Comparison of ENCODE assay signal across 11 cellular contexts in the genomic region with DNA sequence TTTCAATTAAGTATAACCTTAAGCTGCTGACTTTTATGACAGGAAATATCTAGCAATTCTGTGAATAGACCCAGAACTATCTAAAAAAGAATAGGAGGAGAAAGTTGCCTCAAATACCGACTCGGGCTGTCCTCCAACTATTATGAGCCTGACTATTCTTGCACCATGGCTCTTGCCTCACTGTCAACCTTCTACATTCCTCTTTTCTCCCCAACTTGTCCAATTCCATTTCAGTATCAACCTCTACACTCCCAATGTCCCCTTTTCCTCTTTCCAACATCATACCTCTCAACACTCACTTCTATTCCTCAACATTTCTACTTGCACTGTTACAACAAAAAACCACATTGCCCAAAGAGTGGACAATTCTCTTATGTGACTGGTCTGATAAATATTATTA. TPM values are rescaled to one million over a fixed set of nuclear protein-coding genes. Genes with fewer than 3 reads are reported as not detected.
DNase-seq lines count a peak whose midpoint lies in the region; ATAC-seq, FAIRE-seq and TF ChIP-seq lines count a peak whose summit lies in the region.
"Had no signal": no experiment of that assay in that cellular context is flagged by ENCODE, and none has a peak within 500 bp of the region (broad histone marks: within the 10 kb centered on the region; RNA-seq: fewer than 3 reads in every experiment).

No MANE protein-coding gene starts in this region.

- H3K27ac ChIP-seq in OCI-LY7 (ENCODE audit: low read depth, low read length, poor library complexity, severe bottlenecking) (no peak overlapping the region), fibroblast of lung (ENCODE audit: insufficient read depth, low read length) (no peak overlapping the region), kidney (ENCODE audit: low read depth in 2 of 2, low read length in 2 of 2) (no peak overlapping the region), substantia nigra (ENCODE audit: low read depth, low read length, poor library complexity, severe bottlenecking) (no peak overlapping the region)
- H3K27ac ChIP-seq: tibial nerve had no signal

- H3K9me2 ChIP-seq in OCI-LY7 (ENCODE audit: insufficient read depth, low read length), result no peaks in the 10 kb centered on the region

- H3K9me3 Mint-ChIP-seq in stimulated activated naive CD8-positive, alpha-beta T cell treated with anti-CD3 and anti-CD28 coated beads, Interleukin-15, Interleukin-2, amounts not matched to agents 100 ng/mL and 50 ng/mL, for 24 hours, result no peaks in the 10 kb centered on the region

- H3K4me1 Mint-ChIP-seq in stimulated activated naive CD8-positive, alpha-beta T cell treated with anti-CD3 and anti-CD28 coated beads, Interleukin-15, Interleukin-2, amounts not matched to agents 100 ng/mL and 50 ng/mL, for 24 hours (ENCODE audit: low read depth), result peaks cover 67% of the 10 kb centered on the region

- H3K4me2 ChIP-seq in OCI-LY7 (ENCODE audit: low read length), result peak overlapping the region; percentile 79
- H3K4me2 ChIP-seq in fibroblast of lung (ENCODE audit: extremely low read depth, insufficient read depth, low read length), result peak overlapping the region; percentile 16

- H3K4me3 Mint-ChIP-seq in stimulated activated naive CD8-positive, alpha-beta T cell treated with anti-CD3 and anti-CD28 coated beads, Interleukin-15, Interleukin-2, amounts not matched to agents 100 ng/mL and 50 ng/mL, for 24 hours, result peak overlapping the region; percentile 43

- H4K20me1 ChIP-seq in OCI-LY7 (ENCODE audit: insufficient read depth, low read length), result peaks cover 15% of the 10 kb centered on the region; the same call in 1 of the 2 replicates
- H4K20me1 ChIP-seq in fibroblast of lung (ENCODE audit: control insufficient read depth, extremely low read depth, insufficient read depth, low read length), result no peaks in the 10 kb centered on the region

- H3K9ac ChIP-seq in fibroblast of lung (ENCODE audit: insufficient read depth, low read length) (no peak overlapping the region), kidney (ENCODE audit: low read length in 2 of 2) (no peak overlapping the region)

- FAIRE-seq in kidney (lab: Jason Lieb, UNC), result no peak

- peaks cover 41% of the 10 kb centered on the region; the same call in 1 of the 2 replicates for H3K36me3 ChIP-seq in OCI-LY7 (ENCODE audit: insufficient read depth, low read length)
- no peaks in the 10 kb centered on the region for H3K36me3 ChIP-seq in fibroblast of lung (ENCODE audit: control insufficient read depth, insufficient read depth, low read length)
- H3K36me3 ChIP-seq in kidney (ENCODE audit: control insufficient read depth in 1 of 2, insufficient read depth in 2 of 2, low read length in 2 of 2), result peaks cover 0 to 5% of the 10 kb centered on the region in 2 donors
- H3K36me3 ChIP-seq: tibial nerve had no signal

- no peak for DNase-seq in stimulated activated naive CD8-positive, alpha-beta T cell treated with anti-CD3 and anti-CD28 coated beads, Interleukin-15, Interleukin-2, amounts not matched to agents 100 U/mL and 50 U/mL, for 24 hours
- DNase-seq in OCI-LY7 (ENCODE audit: low spot score) (no peak), fibroblast of lung (ENCODE audit: low read depth in 2 of 2) (no peak), HCEC 1CT (no peak), kidney (no peak), substantia nigra (lab: John Stamatoyannopoulos, UW) (no peak)
- DNase-seq: NCI-H1092 treated with DMSO at 0.1 percent for 48 hours, NCI-H524 had no signal

- no peak for TF ChIP-seq CTCF in OCI-LY7 (conservative IDR thresholded peaks at IDR 0.05; ENCODE audit: low read length)
- TF ChIP-seq CTCF in fibroblast of lung (conservative IDR thresholded peaks at IDR 0.05 in 1 of 2, IDR thresholded peaks at IDR 0.05 in 1 of 2; ENCODE audit: low read depth in 1 of 2, low read length in 2 of 2), result no peak
- TF ChIP-seq CTCF in kidney (IDR thresholded peaks at IDR 0.05; ENCODE audit: borderline replicate concordance, extremely low read depth, insufficient read depth), result no peak

- H3K36me3 Mint-ChIP-seq in stimulated activated naive CD8-positive, alpha-beta T cell treated with anti-CD3 and anti-CD28 coated beads, Interleukin-15, Interleukin-2, amounts not matched to agents 100 ng/mL and 50 ng/mL, for 24 hours (ENCODE audit: low read depth), result peaks cover 14% of the 10 kb centered on the region

- H3K27me3 Mint-ChIP-seq in stimulated activated naive CD8-positive, alpha-beta T cell treated with anti-CD3 and anti-CD28 coated beads, Interleukin-15, Interleukin-2, amounts not matched to agents 100 ng/mL and 50 ng/mL, for 24 hours, result no peaks in the 10 kb centered on the region

- no peaks in the 10 kb centered on the region for H3K9me3 ChIP-seq in OCI-LY7 (ENCODE audit: low read length)
- no peaks in the 10 kb centered on the region for H3K9me3 ChIP-seq in fibroblast of lung (ENCODE audit: control insufficient read depth, insufficient read depth, low read depth, low read length)
- H3K9me3 ChIP-seq in kidney (ENCODE audit: control insufficient read depth in 1 of 2, low read length in 2 of 2), result no peaks in the 10 kb centered on the region
- H3K9me3 ChIP-seq: tibial nerve had no signal

- H3K79me2 ChIP-seq in OCI-LY7 (ENCODE audit: insufficient read depth, low read depth, low read length) (peaks cover 81% of the 10 kb centered on the region), fibroblast of lung (ENCODE audit: control insufficient read depth, insufficient read depth, low read length) (peaks cover 71% of the 10 kb centered on the region)

- intact Hi-C loops in OCI-LY7 (cut with micrococcal nuclease; ENCODE audit: unreplicated experiment) (loop anchor here (5.0 kb wide), 3 partner anchors 167 to 463 kb away; partner anchors contain the start of gene PIGK), kidney (cut with DNase I) (no loop called here)

- H3K27ac Mint-ChIP-seq in stimulated activated naive CD8-positive, alpha-beta T cell treated with anti-CD3 and anti-CD28 coated beads, Interleukin-15, Interleukin-2, amounts not matched to agents 100 ng/mL and 50 ng/mL, for 24 hours, result peak overlapping the region; percentile 1

- H3K4me1 ChIP-seq in OCI-LY7 (ENCODE audit: insufficient read depth, low read length, poor library complexity, severe bottlenecking) (peaks cover 60% of the 10 kb centered on the region), fibroblast of lung (ENCODE audit: control insufficient read depth, extremely low read depth, insufficient read depth, low read length) (peaks cover 5% of the 10 kb centered on the region), kidney (ENCODE audit: control insufficient read depth in 1 of 2, insufficient read depth in 1 of 2, low read depth in 1 of 2, low read length in 2 of 2) (peaks cover 9 to 12% of the 10 kb centered on the region in 2 donors)

- BruUV-seq in OCI-LY7 (replicated peaks; lab: Mats Ljungman, UMichigan), result no TSS peak

- no peak for ATAC-seq in stimulated activated naive CD8-positive, alpha-beta T cell treated with anti-CD3 and anti-CD28 coated beads, Interleukin-15, Interleukin-2, amounts not matched to agents 100 U/mL and 50 U/mL, for 24 hours
- no peak for ATAC-seq in HG02763 (IDR thresholded peaks at IDR 0.05; ENCODE audit: unreplicated experiment)

- H2AFZ ChIP-seq in OCI-LY7 (ENCODE audit: low read length), result no peak overlapping the region
- H2AFZ ChIP-seq in fibroblast of lung (ENCODE audit: low read length), result no peak overlapping the region

- POLR2A ChIA-PET in OCI-LY7 (lab: Charles Lee), result interaction anchor here (0.8 to 1.7 kb wide), 5 partner anchors 8 to 102 kb away, joined by 3 to 6 read pairs (median 4); no protein-coding TSS in a partner anchor

- CTCF ChIA-PET in OCI-LY7 (lab: Charles Lee; ENCODE audit: unreplicated experiment), result no interaction called here

- peak overlapping the region; percentile 98 for H3K4me3 ChIP-seq in OCI-LY7 (ENCODE audit: low read depth, low read length, poor library complexity, severe bottlenecking)
- H3K4me3 ChIP-seq in fibroblast of lung (replicated peaks in 1 of 4; ENCODE audit: control extremely low read depth in 1 of 4, insufficient read depth in 1 of 4, low read depth in 3 of 4, low read length in 4 of 4), result peak overlapping the region in 2 of 4 experiments; percentile 1 to 19
- H3K4me3 ChIP-seq in kidney (ENCODE audit: low read length in 2 of 2), result no peak overlapping the region
- H3K4me3 ChIP-seq: tibial nerve had no signal

- no peaks in the 10 kb centered on the region for H3K27me3 ChIP-seq in fibroblast of lung (ENCODE audit: control insufficient read depth, insufficient read depth, low read length)
- H3K27me3 ChIP-seq: tibial nerve had no signal

RNA-seq across cellular contexts. Expression of gene ZZZ3, which starts 2.3 kb away (rescaled TPM):
- total RNA-seq in OCI-LY7 (2014; rRNA removed; shearing (Covaris generic)), result 66.4 and 74.6 TPM in 2 replicates
- total RNA-seq in OCI-LY7 (2022) (51.4 and 56.5 TPM in 2 replicates), fibroblast of lung (79.1 and 111 TPM in 2 replicates), kidney (55.3 TPM)
- polyA plus RNA-seq in fibroblast of lung (28.0 and 38.6 TPM in 2 replicates), kidney (ENCODE audit: insufficient read depth, low read depth, low replicate concordance) (12.3 TPM)
- polyA plus RNA-seq in fibroblast of lung (2012), result 21.1 and 26.7 TPM in 2 replicates
- polyA minus RNA-seq in fibroblast of lung (ENCODE audit: low replicate concordance), result 3.4 and 8.3 TPM in 2 replicates
